ENCODE assay signal across 30 cellular contexts in genomic region chr6:39786636-39787035, GRCh38. TPM values are rescaled to one million over a fixed set of nuclear protein-coding genes. Genes with fewer than 3 reads are reported as not detected.
"Had no signal": no experiment of that assay in that cellular context is flagged by ENCODE, and none has a peak within 500 bp of the region (broad histone marks: within the 10 kb centered on the region; RNA-seq: fewer than 3 reads in every experiment).

No MANE protein-coding gene starts in this region.

- DNase-seq: activated CD4-positive, alpha-beta memory T cell treated with anti-CD3 and anti-CD28 coated beads, Interleukin-2, amount 10 ng/mL, durations not matched to agents 7 days and 5 days; activated CD4-positive, alpha-beta T cell treated with anti-CD3 and anti-CD28 coated beads for 1 hour; activated CD4-positive, alpha-beta T cell treated with anti-CD3 and anti-CD28 coated beads for 36 hours; activated CD4-positive, alpha-beta T cell treated with anti-CD3 and anti-CD28 coated beads for 48 hours; activated CD4-positive, alpha-beta T cell treated with anti-CD3 and anti-CD28 coated beads, Interleukin-2, amount 10 ng/mL, durations not matched to agents 7 days and 5 days; activated CD4-positive, alpha-beta T cell treated with anti-CD3 and anti-CD28 coated beads, Interleukin-2, amount 50 U/mL, for 48 hours; activated CD4-positive, CD25-positive, alpha-beta regulatory T cell; activated CD8-positive, alpha-beta memory T cell treated with anti-CD3 and anti-CD28 coated beads for 24 hours; activated CD8-positive, alpha-beta memory T cell treated with anti-CD3 and anti-CD28 coated beads, Interleukin-2, amount 10 ng/mL, durations not matched to agents 7 days and 5 days; activated CD8-positive, alpha-beta memory T cell treated with anti-CD3 and anti-CD28 coated beads, Interleukin-2, amount 50 U/mL, for 48 hours; activated CD8-positive, alpha-beta T cell treated with anti-CD3 and anti-CD28 coated beads, Interleukin-2, amount 10 ng/mL, durations not matched to agents 7 days and 5 days; activated effector memory CD4-positive, alpha-beta T cell treated with Interleukin-2 at 50 U/mL for 16 hours; activated gamma-delta T cell; activated naive CD4-positive, alpha-beta T cell treated with anti-CD3 and anti-CD28 coated beads, Interleukin-2, amount 10 ng/mL, durations not matched to agents 7 days and 5 days; activated naive CD4-positive, alpha-beta T cell treated with Interleukin-2 at 50 U/mL for 16 hours; activated naive CD8-positive, alpha-beta T cell treated with anti-CD3 and anti-CD28 coated beads, Interleukin-2, amount 10 ng/mL, durations not matched to agents 7 days and 5 days; activated naive CD8-positive, alpha-beta T cell treated with anti-CD3 and anti-CD28 coated beads, Interleukin-2, amount 50 U/mL, for 24 hours; activated T-cell treated with anti-CD3 and anti-CD28 coated beads, Interleukin-2, amount 50 U/mL, for 24 hours; activated T-cell treated with anti-CD3 and anti-CD28 coated beads, Interleukin-2, amount 50 U/mL, for 48 hours; amygdala; anterior cingulate cortex; caudate nucleus; cerebellar nuclear complex; T-helper 1 cell; T-helper 2 cell; T-helper 9 cell; WERI-Rb-1 had no signal

- H3K27me3 ChIP-seq: ascending aorta, cardiac muscle cell had no signal

- H3K4me3 ChIP-seq: ascending aorta, cardiac muscle cell had no signal

- H3K27ac ChIP-seq: ascending aorta, cardiac muscle cell, WERI-Rb-1 had no signal

- H3K36me3 ChIP-seq: ascending aorta, cardiac muscle cell, WERI-Rb-1 had no signal

RNA-seq across cellular contexts. Expression of gene DAAM2, which starts 5.5 kb away (rescaled TPM):
- total RNA-seq: activated CD4-positive, alpha-beta memory T cell treated with anti-CD3 and anti-CD28 coated beads, Interleukin-2, amount 10 ng/mL, durations not matched to agents 7 days and 5 days; activated CD4-positive, alpha-beta T cell treated with anti-CD3 and anti-CD28 coated beads for 36 hours; activated CD4-positive, alpha-beta T cell treated with anti-CD3 and anti-CD28 coated beads, Interleukin-2, amount 10 ng/mL, durations not matched to agents 7 days and 5 days; activated CD8-positive, alpha-beta memory T cell treated with anti-CD3 and anti-CD28 coated beads, Interleukin-2, amount 10 ng/mL, durations not matched to agents 7 days and 5 days; activated CD8-positive, alpha-beta T cell treated with anti-CD3 and anti-CD28 coated beads, Interleukin-2, amount 10 ng/mL, durations not matched to agents 7 days and 5 days; activated naive CD8-positive, alpha-beta T cell treated with anti-CD3 and anti-CD28 coated beads, Interleukin-2, amount 10 ng/mL, durations not matched to agents 7 days and 5 days; activated T-helper 2 cell treated with anti-CD3 and anti-CD28 coated beads, Interferon-gamma antibody, Interleukin-2, Interleukin-4, amounts not matched to agents 10 μg/mL and 5 μg/mL and 100 μg/mL, durations not matched to agents 14 hours and 24 hours and 36 hours had no signal
